ENCODE assay signal across 9 cellular contexts in the genomic region with DNA sequence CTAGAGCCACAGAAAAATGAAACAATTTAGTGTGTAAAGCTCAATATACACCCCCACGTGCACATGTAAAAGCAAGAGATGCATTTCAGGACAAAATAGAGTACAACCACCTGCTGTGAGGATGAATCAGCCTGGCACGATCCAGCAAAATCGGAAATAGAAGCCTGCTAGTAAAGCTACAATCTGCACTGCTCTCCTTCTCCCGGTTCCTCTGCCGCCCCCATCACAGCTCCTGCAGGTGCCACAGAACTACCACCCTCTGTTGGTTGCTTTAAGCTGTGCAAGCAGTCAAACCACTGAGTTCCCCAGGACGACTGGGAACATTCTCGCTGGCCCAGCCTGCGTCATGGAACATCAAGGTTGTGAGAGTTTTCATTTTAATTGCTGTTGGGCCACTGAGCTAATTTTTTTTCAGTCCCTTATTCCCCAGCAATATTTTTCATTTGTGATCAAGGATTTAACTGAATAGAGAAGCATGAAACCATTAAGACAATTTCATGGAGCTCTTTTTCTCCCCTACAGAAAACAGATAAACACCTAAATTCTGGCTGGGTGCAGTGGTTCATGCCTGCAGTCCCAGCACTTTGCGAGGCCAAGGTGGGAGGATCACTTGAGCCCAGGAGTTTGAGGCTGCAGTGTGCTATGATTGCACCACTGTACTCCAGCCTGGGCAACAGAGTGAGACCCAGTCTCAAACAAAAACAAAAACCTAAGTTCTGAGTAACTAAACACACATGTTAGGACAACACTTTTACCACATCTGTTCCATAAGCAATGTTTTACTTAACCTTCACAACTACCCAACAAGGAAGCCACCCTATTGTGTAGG. TPM values are rescaled to one million over a fixed set of nuclear protein-coding genes. Genes with fewer than 3 reads are reported as not detected.
DNase-seq lines count a peak whose midpoint lies in the region; ATAC-seq and TF ChIP-seq lines count a peak whose summit lies in the region.
"Had no signal": no experiment of that assay in that cellular context is flagged by ENCODE, and none has a peak within 500 bp of the region (broad histone marks: within the 10 kb centered on the region; RNA-seq: fewer than 3 reads in every experiment).

No MANE protein-coding gene starts in this region.

- no TSS peak for BruUV-seq in MCF 10A (replicated peaks; lab: Mats Ljungman, UMichigan)

- POLR2A ChIA-PET in T-cell (lab: Charles Lee) (no interaction called here), MCF 10A (lab: Yijun Ruan, JAX) (interaction anchor here (0.7 to 0.9 kb wide), 2 partner anchors 8 to 100 kb away, joined by 3 to 5 read pairs; no protein-coding TSS in a partner anchor)

- peak; percentile 38 for TF ChIP-seq CTCF in MCF 10A (IDR thresholded peaks at IDR 0.05; ENCODE audit: unreplicated experiment)
- TF ChIP-seq CTCF in kidney epithelial cell (IDR thresholded peaks at IDR 0.05; ENCODE audit: insufficient read depth, low read length, poor library complexity, severe bottlenecking) = peak; percentile 77

- intact Hi-C loops in MCF 10A (cut with micrococcal nuclease) = loop anchor here (1.0 kb wide), 1 partner anchor 77 kb away; no protein-coding TSS in a partner anchor

- H3K27me3 ChIP-seq in kidney epithelial cell (ENCODE audit: control insufficient read depth, insufficient read depth, low read length) = peaks cover 10% of the 10 kb centered on the region

- no peak overlapping the region for H3K4me3 ChIP-seq in kidney epithelial cell (ENCODE audit: low read depth, low read length)

- no peaks in the 10 kb centered on the region for H3K36me3 ChIP-seq in kidney epithelial cell (ENCODE audit: control insufficient read depth, insufficient read depth, low read length)

- CTCF ChIA-PET in T-cell (lab: Charles Lee) = interaction anchor here (0.7 to 1.9 kb wide), 6 partner anchors 10 to 1815 kb away, joined by 3 to 13 read pairs (median 4); no protein-coding TSS in a partner anchor
- CTCF ChIA-PET in MCF 10A (lab: Yijun Ruan, JAX) = interaction anchor here (0.6 to 2.0 kb wide), 22 partner anchors 9 to 399 kb away, joined by 3 to 10 read pairs (median 4); no protein-coding TSS in a partner anchor

- H3K27me3 Mint-ChIP-seq in T-cell (peaks cover 22 to 35% of the 10 kb centered on the region in 2 donors), MCF 10A (ENCODE audit: insufficient read depth, unreplicated experiment) (peaks cover 15% of the 10 kb centered on the region)

- H3K9me3 Mint-ChIP-seq in T-cell (no peaks in the 10 kb centered on the region), MCF 10A (ENCODE audit: unreplicated experiment) (no peaks in the 10 kb centered on the region)
- H3K9me3 Mint-ChIP-seq: dendritic cell treated with granulocyte-macrophage colony-stimulating factor and Interleukin-4, amounts not matched to agents 40 ng/mL and 50 ng/mL, for 4 days had no signal

- ATAC-seq in T-cell (replicated peaks in 1 of 4) (peak; percentile 71 to 83 (median 79)), HG02798 (IDR thresholded peaks at IDR 0.05; ENCODE audit: poor library complexity, unreplicated experiment) (no peak)

- H3K36me3 Mint-ChIP-seq in T-cell (no peaks in the 10 kb centered on the region), MCF 10A (ENCODE audit: insufficient read depth, unreplicated experiment) (no peaks in the 10 kb centered on the region)

- H3K4me3 Mint-ChIP-seq in T-cell (no peak overlapping the region), MCF 10A (ENCODE audit: unreplicated experiment) (no peak overlapping the region)
- H3K4me3 Mint-ChIP-seq: dendritic cell treated with granulocyte-macrophage colony-stimulating factor and Interleukin-4, amounts not matched to agents 40 ng/mL and 50 ng/mL, for 4 days had no signal

- DNase-seq in SHP77 (lab: John Stamatoyannopoulos, UW) (peak; percentile 16 to 44), SHP77 treated with DMSO at 0.1 percent for 48 hours (lab: John Stamatoyannopoulos, UW) (no peak), NCI-H1694 treated with DMSO at 0.1 percent for 48 hours (lab: John Stamatoyannopoulos, UW) (peak; percentile 79), T-cell (peak in 26 of 34 experiments; percentile 7 to 43 (median 22)), MCF 10A (ENCODE audit: unreplicated experiment) (peak; percentile 68), kidney epithelial cell (ENCODE audit: low read depth) (peak; percentile 26)
- DNase-seq in stimulated activated CD4-positive, alpha-beta T cell treated with anti-CD3 and anti-CD28 coated beads, TNF-alpha, amount 100 ng/mL, for 4 hours (ENCODE audit: low read depth in 3 of 3) = peak; percentile 3 to 8 (median 6)

- H3K27ac Mint-ChIP-seq in T-cell = no peak overlapping the region
- no peak overlapping the region for H3K27ac Mint-ChIP-seq in MCF 10A (ENCODE audit: low read depth, unreplicated experiment)
- H3K27ac Mint-ChIP-seq: dendritic cell treated with granulocyte-macrophage colony-stimulating factor and Interleukin-4, amounts not matched to agents 40 ng/mL and 50 ng/mL, for 4 days had no signal

- peaks cover 7 to 11% (median 7%) of the 10 kb centered on the region in 3 donors for H3K4me1 Mint-ChIP-seq in T-cell
- peaks cover 8% of the 10 kb centered on the region for H3K4me1 Mint-ChIP-seq in MCF 10A (ENCODE audit: insufficient read depth, unreplicated experiment)

RNA-seq across cellular contexts. Expression of a gene that starts 47.6 kb away (rescaled TPM):
- total RNA-seq in T-cell (1 to 10 TPM; 4.0 to 5.1 (median 4.7) TPM), MCF 10A (2022) (18.0 and 26.0 TPM in 2 replicates), kidney epithelial cell (4.6 and 5.0 TPM in 2 replicates)
